Comparison of ENCODE assay signal across 25 cellular contexts in the genomic region with DNA sequence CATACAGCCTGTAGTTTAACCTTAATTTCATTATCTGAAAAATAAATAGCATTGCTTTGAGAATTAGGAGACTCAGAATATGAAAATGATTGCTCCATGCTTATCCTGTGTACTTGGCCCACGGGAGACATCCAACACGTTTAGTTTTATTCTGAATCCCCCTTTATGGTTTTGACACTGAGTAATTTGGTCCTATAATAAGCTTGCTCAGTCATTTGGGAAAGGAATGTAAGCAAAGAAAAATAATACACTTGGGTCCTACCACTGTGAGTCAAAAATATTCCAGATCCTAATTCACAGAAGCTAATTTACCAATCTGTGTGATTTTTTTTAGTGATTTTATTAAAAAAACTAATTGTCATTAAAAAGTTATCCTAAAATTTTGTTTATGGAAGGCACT.
"Had no signal": no experiment of that assay in that cellular context is flagged by ENCODE, and none has a peak within 500 bp of the region (broad histone marks: within the 10 kb centered on the region; RNA-seq: fewer than 3 reads in every experiment).

No MANE protein-coding gene starts in this region.

- H3K36me3 Mint-ChIP-seq: immature natural killer cell; memory B cell; naive B cell; stimulated activated naive B cell treated with anti-CD40 and anti-IgM and Interleukin-4, amounts not matched to agents 10 μg/mL and 1 μg/mL and 100 μg/mL, for 72 hours had no signal

- H3K27ac ChIP-seq: epithelial cell of prostate, esophagus muscularis mucosa, gastroesophageal sphincter, left ventricle myocardium inferior, lower lobe of right lung, neutrophil, skin epidermis, stomach, thoracic aorta had no signal

- H3K27me3 Mint-ChIP-seq: memory B cell; naive B cell; stimulated activated naive B cell treated with anti-CD40 and anti-IgM and Interleukin-4, amounts not matched to agents 10 μg/mL and 1 μg/mL and 100 μg/mL, for 72 hours had no signal

- DNase-seq: cortex of kidney; dorsolateral prefrontal cortex; effector CD8-positive, alpha-beta T cell; foreskin fibroblast; immature natural killer cell; left cardiac atrium; left ventricle myocardium inferior; lower lobe of right lung; naive B cell; nephron progenitor cell; posterior cingulate gyrus; stimulated activated CD4-positive, alpha-beta T cell treated with anti-CD3 and anti-CD28 coated beads, Interleukin-2, amount 100 ng/mL, for 24 hours; stimulated activated CD4-positive, alpha-beta T cell treated with anti-CD3 and anti-CD28 coated beads, Interleukin-4, amount 100 ng/mL, for 4 hours; stimulated activated naive B cell treated with anti-CD40 and anti-IgM and Interleukin-4, amounts not matched to agents 10 μg/mL and 1 μg/mL and 100 μg/mL, for 72 hours; stomach; substantia nigra; trophoblast cell had no signal

- H3K27me3 ChIP-seq: dorsolateral prefrontal cortex, esophagus muscularis mucosa, gastroesophageal sphincter, neutrophil, stomach had no signal

- H3K4me1 Mint-ChIP-seq: immature natural killer cell; memory B cell; naive B cell; stimulated activated naive B cell treated with anti-CD40 and anti-IgM and Interleukin-4, amounts not matched to agents 10 μg/mL and 1 μg/mL and 100 μg/mL, for 72 hours had no signal

- H3K9me3 Mint-ChIP-seq: memory B cell; naive B cell; nephron progenitor cell; stimulated activated naive B cell treated with anti-CD40 and anti-IgM and Interleukin-4, amounts not matched to agents 10 μg/mL and 1 μg/mL and 100 μg/mL, for 72 hours had no signal

- FAIRE-seq: keratinocyte had no signal

- H3K4me1 ChIP-seq: lower lobe of right lung had no signal

- H3K9me3 ChIP-seq: esophagus muscularis mucosa, gastroesophageal sphincter, left ventricle myocardium inferior, lower lobe of right lung, neutrophil, stomach, thoracic aorta had no signal

- H3K27ac Mint-ChIP-seq: immature natural killer cell; memory B cell; naive B cell; nephron progenitor cell; stimulated activated naive B cell treated with anti-CD40 and anti-IgM and Interleukin-4, amounts not matched to agents 10 μg/mL and 1 μg/mL and 100 μg/mL, for 72 hours had no signal

- H3K4me3 ChIP-seq: esophagus muscularis mucosa, gastroesophageal sphincter, left ventricle myocardium inferior, lower lobe of right lung, skin epidermis, stomach, thoracic aorta had no signal

- H3K4me3 Mint-ChIP-seq: immature natural killer cell; memory B cell; naive B cell; nephron progenitor cell; stimulated activated naive B cell treated with anti-CD40 and anti-IgM and Interleukin-4, amounts not matched to agents 10 μg/mL and 1 μg/mL and 100 μg/mL, for 72 hours had no signal

- H3K36me3 ChIP-seq: esophagus muscularis mucosa, gastroesophageal sphincter, left ventricle myocardium inferior, lower lobe of right lung, neutrophil, stomach, thoracic aorta had no signal
